In the genomic region with DNA sequence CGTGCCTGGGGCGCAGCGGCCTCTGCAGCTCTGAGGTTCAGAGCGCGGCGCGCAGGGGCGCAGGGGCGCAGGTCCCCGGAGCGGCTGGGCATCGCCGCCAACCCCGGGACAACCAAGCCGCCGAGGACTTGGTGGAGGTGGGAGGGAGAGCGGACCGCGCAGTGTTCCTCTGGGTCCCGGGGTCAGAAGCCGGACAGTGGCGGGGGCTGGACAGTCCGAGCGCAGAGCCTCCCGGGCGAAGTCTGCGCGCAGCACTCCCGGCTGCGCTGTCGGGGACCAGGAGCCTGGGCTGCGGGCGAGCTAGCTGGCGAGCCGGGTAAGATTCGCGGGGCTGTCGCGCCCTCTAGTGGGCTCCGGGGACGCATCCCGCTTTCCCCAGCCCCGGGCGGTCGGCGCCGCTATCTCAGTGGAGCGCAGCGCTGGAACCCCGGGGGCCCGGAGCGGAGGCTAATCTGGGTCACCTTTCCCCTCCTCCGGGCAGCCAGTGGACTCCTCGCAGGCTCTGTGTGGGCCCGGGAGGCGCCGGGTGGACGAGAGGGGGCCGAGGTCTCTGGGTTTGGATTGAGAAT, we compare ENCODE assay signal across 1 cellular context.
TF ChIP-seq lines count a peak whose summit lies in the region.

No MANE protein-coding gene starts in this region.

TF ChIP-seq in HepG2, 621 proteins besides CTCF, POLR2A, EP300 and RAD21 (continued from another document and continues in another):
- TF ChIP-seq, protein P1, sequence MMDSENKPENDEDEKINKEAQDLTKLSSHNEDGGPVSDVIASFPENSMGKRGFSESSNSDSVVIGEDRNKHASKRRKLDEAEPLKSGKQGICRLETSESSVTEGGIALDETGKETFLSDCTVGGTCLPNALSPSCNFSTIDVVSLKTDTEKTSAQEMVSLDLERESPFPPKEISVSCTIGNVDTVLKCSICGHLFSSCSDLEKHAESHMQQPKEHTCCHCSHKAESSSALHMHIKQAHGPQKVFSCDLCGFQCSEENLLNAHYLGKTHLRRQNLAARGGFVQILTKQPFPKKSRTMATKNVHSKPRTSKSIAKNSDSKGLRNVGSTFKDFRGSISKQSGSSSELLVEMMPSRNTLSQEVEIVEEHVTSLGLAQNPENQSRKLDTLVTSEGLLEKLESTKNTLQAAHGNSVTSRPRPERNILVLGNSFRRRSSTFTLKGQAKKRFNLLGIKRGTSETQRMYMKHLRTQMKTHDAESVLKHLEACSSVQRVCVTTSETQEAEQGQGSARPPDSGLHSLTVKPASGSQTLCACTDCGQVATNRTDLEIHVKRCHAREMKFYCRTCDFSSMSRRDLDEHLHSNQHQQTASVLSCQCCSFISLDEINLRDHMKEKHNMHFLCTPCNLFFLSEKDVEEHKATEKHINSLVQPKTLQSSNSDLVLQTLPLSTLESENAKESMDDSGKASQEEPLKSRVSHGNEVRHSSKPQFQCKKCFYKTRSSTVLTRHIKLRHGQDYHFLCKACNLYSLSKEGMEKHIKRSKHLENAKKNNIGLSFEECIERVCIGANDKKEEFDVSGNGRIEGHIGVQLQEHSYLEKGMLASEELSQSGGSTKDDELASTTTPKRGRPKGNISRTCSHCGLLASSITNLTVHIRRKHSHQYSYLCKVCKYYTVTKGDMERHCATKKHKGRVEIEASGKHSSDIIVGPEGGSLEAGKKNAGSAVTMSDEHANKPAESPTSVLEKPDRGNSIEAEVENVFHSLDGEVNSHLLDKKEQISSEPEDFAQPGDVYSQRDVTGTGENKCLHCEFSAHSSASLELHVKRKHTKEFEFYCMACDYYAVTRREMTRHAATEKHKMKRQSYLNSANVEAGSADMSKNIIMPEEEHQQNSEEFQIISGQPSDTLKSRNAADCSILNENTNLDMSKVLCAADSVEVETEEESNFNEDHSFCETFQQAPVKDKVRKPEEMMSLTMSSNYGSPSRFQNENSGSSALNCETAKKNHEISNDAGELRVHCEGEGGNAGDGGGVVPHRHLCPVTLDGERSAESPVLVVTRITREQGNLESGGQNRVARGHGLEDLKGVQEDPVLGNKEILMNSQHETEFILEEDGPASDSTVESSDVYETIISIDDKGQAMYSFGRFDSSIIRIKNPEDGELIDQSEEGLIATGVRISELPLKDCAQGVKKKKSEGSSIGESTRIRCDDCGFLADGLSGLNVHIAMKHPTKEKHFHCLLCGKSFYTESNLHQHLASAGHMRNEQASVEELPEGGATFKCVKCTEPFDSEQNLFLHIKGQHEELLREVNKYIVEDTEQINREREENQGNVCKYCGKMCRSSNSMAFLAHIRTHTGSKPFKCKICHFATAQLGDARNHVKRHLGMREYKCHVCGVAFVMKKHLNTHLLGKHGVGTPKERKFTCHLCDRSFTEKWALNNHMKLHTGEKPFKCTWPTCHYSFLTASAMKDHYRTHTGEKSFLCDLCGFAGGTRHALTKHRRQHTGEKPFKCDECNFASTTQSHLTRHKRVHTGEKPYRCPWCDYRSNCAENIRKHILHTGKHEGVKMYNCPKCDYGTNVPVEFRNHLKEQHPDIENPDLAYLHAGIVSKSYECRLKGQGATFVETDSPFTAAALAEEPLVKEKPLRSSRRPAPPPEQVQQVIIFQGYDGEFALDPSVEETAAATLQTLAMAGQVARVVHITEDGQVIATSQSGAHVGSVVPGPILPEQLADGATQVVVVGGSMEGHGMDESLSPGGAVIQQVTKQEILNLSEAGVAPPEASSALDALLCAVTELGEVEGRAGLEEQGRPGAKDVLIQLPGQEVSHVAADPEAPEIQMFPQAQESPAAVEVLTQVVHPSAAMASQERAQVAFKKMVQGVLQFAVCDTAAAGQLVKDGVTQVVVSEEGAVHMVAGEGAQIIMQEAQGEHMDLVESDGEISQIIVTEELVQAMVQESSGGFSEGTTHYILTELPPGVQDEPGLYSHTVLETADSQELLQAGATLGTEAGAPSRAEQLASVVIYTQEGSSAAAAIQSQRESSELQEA (CRISPR knock-in tag; IDR thresholded peaks at IDR 0.05; ENCODE audit: not compliant biosample characterization) = no peak
- TF ChIP-seq POLR2AphosphoS5 (IDR thresholded peaks at IDR 0.05; ENCODE audit: low read depth, low read length) = no peak
- peak; percentile 91 for TF ChIP-seq GZF1 (CRISPR knock-in tag; IDR thresholded peaks at IDR 0.05)
- TF ChIP-seq STAG1 (CRISPR knock-in tag; IDR thresholded peaks at IDR 0.05) = peak; percentile 96
- TF ChIP-seq MTA1 (CRISPR knock-in tag; IDR thresholded peaks at IDR 0.05; ENCODE audit: borderline replicate concordance) = no peak
- no peak; the same call in 1 of the 2 replicates for TF ChIP-seq SAP130 (CRISPR knock-in tag; IDR thresholded peaks at IDR 0.05; ENCODE audit: low read depth)
- TF ChIP-seq U2AF1 (optimal IDR thresholded peaks at IDR 0.05; ENCODE audit: low read depth, low read length) = no peak
- TF ChIP-seq ZNF296 (CRISPR knock-in tag; conservative IDR thresholded peaks at IDR 0.05) = no peak
- no peak for TF ChIP-seq RBM22 (optimal IDR thresholded peaks at IDR 0.05; ENCODE audit: low read length)
- TF ChIP-seq, protein P2, sequence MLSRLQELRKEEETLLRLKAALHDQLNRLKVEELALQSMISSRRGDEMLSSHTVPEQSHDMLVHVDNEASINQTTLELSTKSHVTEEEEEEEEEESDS (CRISPR knock-in tag; IDR thresholded peaks at IDR 0.05; ENCODE audit: borderline replicate concordance) = no peak
- TF ChIP-seq, protein P3, sequence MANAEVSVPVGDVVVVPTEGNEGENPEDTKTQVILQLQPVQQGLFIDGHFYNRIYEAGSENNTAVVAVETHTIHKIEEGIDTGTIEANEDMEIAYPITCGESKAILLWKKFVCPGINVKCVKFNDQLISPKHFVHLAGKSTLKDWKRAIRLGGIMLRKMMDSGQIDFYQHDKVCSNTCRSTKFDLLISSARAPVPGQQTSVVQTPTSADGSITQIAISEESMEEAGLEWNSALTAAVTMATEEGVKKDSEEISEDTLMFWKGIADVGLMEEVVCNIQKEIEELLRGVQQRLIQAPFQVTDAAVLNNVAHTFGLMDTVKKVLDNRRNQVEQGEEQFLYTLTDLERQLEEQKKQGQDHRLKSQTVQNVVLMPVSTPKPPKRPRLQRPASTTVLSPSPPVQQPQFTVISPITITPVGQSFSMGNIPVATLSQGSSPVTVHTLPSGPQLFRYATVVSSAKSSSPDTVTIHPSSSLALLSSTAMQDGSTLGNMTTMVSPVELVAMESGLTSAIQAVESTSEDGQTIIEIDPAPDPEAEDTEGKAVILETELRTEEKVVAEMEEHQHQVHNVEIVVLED (CRISPR knock-in tag; IDR thresholded peaks at IDR 0.05; ENCODE audit: borderline replicate concordance) = no peak
- TF ChIP-seq FOXC1 (CRISPR knock-in tag; IDR thresholded peaks at IDR 0.05; ENCODE audit: borderline replicate concordance) = peak; percentile 64; the same call in 1 of the 2 replicates
- no peak for TF ChIP-seq ZNF121 (CRISPR knock-in tag; IDR thresholded peaks at IDR 0.05)
- TF ChIP-seq, protein P4, sequence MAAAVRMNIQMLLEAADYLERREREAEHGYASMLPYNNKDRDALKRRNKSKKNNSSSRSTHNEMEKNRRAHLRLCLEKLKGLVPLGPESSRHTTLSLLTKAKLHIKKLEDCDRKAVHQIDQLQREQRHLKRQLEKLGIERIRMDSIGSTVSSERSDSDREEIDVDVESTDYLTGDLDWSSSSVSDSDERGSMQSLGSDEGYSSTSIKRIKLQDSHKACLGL (CRISPR knock-in tag; IDR thresholded peaks at IDR 0.05) = no peak; the same call in 1 of the 2 replicates
- TF ChIP-seq NONO (IDR thresholded peaks at IDR 0.05) = no peak
- TF ChIP-seq NONO (CRISPR knock-in tag; conservative IDR thresholded peaks at IDR 0.05) = no peak; the same call in 1 of the 2 replicates
- no peak for TF ChIP-seq HDAC1 (CRISPR knock-in tag; IDR thresholded peaks at IDR 0.05)
- no peak for TF ChIP-seq ZFY (CRISPR knock-in tag; IDR thresholded peaks at IDR 0.05)
- no peak for TF ChIP-seq TCF12 (IDR thresholded peaks at IDR 0.05)
- no peak for TF ChIP-seq TCF12 (CRISPR knock-in tag; IDR thresholded peaks at IDR 0.05)
- no peak; the same call in 1 of the 2 replicates for TF ChIP-seq ZBTB7B (CRISPR knock-in tag; IDR thresholded peaks at IDR 0.05)
- TF ChIP-seq ZNF766 (CRISPR knock-in tag; IDR thresholded peaks at IDR 0.05; ENCODE audit: borderline replicate concordance) = no peak
- TF ChIP-seq, protein P5, sequence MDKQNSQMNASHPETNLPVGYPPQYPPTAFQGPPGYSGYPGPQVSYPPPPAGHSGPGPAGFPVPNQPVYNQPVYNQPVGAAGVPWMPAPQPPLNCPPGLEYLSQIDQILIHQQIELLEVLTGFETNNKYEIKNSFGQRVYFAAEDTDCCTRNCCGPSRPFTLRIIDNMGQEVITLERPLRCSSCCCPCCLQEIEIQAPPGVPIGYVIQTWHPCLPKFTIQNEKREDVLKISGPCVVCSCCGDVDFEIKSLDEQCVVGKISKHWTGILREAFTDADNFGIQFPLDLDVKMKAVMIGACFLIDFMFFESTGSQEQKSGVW (CRISPR knock-in tag; IDR thresholded peaks at IDR 0.05; ENCODE audit: borderline replicate concordance) = no peak
- TF ChIP-seq, protein P6, sequence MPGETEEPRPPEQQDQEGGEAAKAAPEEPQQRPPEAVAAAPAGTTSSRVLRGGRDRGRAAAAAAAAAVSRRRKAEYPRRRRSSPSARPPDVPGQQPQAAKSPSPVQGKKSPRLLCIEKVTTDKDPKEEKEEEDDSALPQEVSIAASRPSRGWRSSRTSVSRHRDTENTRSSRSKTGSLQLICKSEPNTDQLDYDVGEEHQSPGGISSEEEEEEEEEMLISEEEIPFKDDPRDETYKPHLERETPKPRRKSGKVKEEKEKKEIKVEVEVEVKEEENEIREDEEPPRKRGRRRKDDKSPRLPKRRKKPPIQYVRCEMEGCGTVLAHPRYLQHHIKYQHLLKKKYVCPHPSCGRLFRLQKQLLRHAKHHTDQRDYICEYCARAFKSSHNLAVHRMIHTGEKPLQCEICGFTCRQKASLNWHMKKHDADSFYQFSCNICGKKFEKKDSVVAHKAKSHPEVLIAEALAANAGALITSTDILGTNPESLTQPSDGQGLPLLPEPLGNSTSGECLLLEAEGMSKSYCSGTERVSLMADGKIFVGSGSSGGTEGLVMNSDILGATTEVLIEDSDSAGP (CRISPR knock-in tag; IDR thresholded peaks at IDR 0.05; ENCODE audit: borderline replicate concordance) = peak; percentile 61; the same call in 1 of the 2 replicates
- no peak for TF ChIP-seq KAT8 (CRISPR knock-in tag; IDR thresholded peaks at IDR 0.05)
- TF ChIP-seq MAFK (conservative IDR thresholded peaks at IDR 0.05 in 1 of 2, IDR thresholded peaks at IDR 0.05 in 1 of 2; ENCODE audit: low read length in 2 of 2) = no peak
- TF ChIP-seq, protein P7, sequence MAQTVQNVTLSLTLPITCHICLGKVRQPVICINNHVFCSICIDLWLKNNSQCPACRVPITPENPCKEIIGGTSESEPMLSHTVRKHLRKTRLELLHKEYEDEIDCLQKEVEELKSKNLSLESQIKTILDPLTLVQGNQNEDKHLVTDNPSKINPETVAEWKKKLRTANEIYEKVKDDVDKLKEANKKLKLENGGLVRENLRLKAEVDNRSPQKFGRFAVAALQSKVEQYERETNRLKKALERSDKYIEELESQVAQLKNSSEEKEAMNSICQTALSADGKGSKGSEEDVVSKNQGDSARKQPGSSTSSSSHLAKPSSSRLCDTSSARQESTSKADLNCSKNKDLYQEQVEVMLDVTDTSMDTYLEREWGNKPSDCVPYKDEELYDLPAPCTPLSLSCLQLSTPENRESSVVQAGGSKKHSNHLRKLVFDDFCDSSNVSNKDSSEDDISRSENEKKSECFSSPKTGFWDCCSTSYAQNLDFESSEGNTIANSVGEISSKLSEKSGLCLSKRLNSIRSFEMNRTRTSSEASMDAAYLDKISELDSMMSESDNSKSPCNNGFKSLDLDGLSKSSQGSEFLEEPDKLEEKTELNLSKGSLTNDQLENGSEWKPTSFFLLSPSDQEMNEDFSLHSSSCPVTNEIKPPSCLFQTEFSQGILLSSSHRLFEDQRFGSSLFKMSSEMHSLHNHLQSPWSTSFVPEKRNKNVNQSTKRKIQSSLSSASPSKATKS (CRISPR knock-in tag; IDR thresholded peaks at IDR 0.05) = no peak
- TF ChIP-seq KAT2B (IDR thresholded peaks at IDR 0.05; ENCODE audit: borderline replicate concordance, low read depth, low read length) = no peak
- no peak for TF ChIP-seq NFIB (CRISPR knock-in tag; IDR thresholded peaks at IDR 0.05; ENCODE audit: borderline replicate concordance)
- TF ChIP-seq, protein P8, sequence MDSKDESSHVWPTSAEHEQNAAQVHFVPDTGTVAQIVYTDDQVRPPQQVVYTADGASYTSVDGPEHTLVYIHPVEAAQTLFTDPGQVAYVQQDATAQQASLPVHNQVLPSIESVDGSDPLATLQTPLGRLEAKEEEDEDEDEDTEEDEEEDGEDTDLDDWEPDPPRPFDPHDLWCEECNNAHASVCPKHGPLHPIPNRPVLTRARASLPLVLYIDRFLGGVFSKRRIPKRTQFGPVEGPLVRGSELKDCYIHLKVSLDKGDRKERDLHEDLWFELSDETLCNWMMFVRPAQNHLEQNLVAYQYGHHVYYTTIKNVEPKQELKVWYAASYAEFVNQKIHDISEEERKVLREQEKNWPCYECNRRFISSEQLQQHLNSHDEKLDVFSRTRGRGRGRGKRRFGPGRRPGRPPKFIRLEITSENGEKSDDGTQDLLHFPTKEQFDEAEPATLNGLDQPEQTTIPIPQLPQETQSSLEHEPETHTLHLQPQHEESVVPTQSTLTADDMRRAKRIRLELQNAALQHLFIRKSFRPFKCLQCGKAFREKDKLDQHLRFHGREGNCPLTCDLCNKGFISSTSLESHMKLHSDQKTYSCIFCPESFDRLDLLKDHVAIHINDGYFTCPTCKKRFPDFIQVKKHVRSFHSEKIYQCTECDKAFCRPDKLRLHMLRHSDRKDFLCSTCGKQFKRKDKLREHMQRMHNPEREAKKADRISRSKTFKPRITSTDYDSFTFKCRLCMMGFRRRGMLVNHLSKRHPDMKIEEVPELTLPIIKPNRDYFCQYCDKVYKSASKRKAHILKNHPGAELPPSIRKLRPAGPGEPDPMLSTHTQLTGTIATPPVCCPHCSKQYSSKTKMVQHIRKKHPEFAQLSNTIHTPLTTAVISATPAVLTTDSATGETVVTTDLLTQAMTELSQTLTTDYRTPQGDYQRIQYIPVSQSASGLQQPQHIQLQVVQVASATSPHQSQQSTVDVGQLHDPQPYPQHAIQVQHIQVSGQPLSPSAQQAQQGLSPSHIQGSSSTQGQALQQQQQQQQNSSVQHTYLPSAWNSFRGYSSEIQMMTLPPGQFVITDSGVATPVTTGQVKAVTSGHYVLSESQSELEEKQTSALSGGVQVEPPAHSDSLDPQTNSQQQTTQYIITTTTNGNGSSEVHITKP (CRISPR knock-in tag; IDR thresholded peaks at IDR 0.05; ENCODE audit: low read depth) = no peak
- peak; percentile 36; the same call in 1 of the 2 replicates for TF ChIP-seq ZNF605 (CRISPR knock-in tag; IDR thresholded peaks at IDR 0.05)
- TF ChIP-seq SRF (IDR thresholded peaks at IDR 0.05; ENCODE audit: low read depth, low read length) = no peak
- TF ChIP-seq CBX2 (IDR thresholded peaks at IDR 0.05; ENCODE audit: low read depth, low read length) = no peak
- TF ChIP-seq CBX2 (CRISPR knock-in tag; IDR thresholded peaks at IDR 0.05; ENCODE audit: low read depth) = no peak
